Comparison of ENCODE assay signal across 1 cellular context in genomic region chr7:104973909-104974415, GRCh38.
TF ChIP-seq lines count a peak whose summit lies in the region.

No MANE protein-coding gene starts in this region.

TF ChIP-seq in endothelial cell of umbilical vein, 7 proteins besides CTCF, POLR2A, EP300 and RAD21:
- TF ChIP-seq MAX (IDR thresholded peaks at IDR 0.05; ENCODE audit: insufficient read depth, insufficient read length) (no peak), POLR2AphosphoS5 (IDR thresholded peaks at IDR 0.05; ENCODE audit: insufficient read depth, low read depth, low read length) (peak; percentile 83), MYC (IDR thresholded peaks at IDR 0.05; ENCODE audit: low read depth, low read length) (no peak), FOS (IDR thresholded peaks at IDR 0.05; ENCODE audit: borderline replicate concordance, insufficient read depth, low read length) (peak; percentile 72), JUN (IDR thresholded peaks at IDR 0.05; ENCODE audit: borderline replicate concordance, insufficient read depth, insufficient read length, low read depth) (peak; percentile 60), GATA2 (IDR thresholded peaks at IDR 0.05; ENCODE audit: insufficient read depth, insufficient read length, low read depth, low read length) (peak; percentile 66)
